In genomic region chr12:57883057-57883456, GRCh38 we compare ENCODE assay signal across 1 cellular context.
A peak's percentile ranks its signal among the peaks of the same experiment; 100 is the strongest.
TF ChIP-seq lines count a peak whose summit lies in the region.

No MANE protein-coding gene starts in this region.

TF ChIP-seq in K562, 482 proteins besides CTCF, POLR2A, EP300 and RAD21 (continued from another document):
- no peak for TF ChIP-seq PBX2 (CRISPR knock-in tag; IDR thresholded peaks at IDR 0.05; ENCODE audit: low read depth)
- peak; percentile 76 for TF ChIP-seq PBX2 (tag; conservative IDR thresholded peaks at IDR 0.05; ENCODE audit: low read depth)
- no peak for TF ChIP-seq ZNF778 (CRISPR knock-in tag; IDR thresholded peaks at IDR 0.05)
TF ChIP-seq in K562: peak in this region for 3.
